In the genomic region with DNA sequence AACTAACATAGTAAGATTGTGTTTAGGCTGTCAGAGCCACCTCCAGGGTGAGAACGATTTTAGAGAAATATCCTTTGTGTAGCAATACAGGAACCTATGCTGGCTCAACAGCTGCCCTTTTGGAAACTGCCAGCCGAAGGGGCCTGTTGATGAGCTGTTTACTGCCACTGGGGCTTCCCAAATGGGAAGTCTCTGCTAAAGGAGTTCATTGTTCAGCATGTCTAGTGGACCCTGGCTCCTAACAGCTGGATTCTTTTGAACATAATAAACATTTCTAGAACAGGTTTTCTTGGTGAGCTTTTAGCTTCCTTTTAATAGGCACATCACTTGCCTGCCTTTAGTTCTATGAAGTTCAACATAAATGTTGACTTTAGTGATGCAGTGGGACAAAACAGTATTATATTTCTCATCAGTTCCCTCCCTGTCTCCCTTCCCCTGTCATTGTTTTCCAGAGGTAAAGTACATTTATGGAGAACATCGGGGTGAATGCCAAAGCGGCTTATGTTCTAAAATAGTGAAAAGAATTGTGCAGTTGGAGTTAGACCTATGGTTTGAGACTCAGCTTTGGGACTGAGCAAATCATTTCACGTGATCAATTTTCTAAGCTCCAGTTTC, we compare ENCODE assay signal across 12 cellular contexts. TPM values are rescaled to one million over a fixed set of nuclear protein-coding genes. Genes with fewer than 3 reads are reported as not detected.
DNase-seq lines count a peak whose midpoint lies in the region; ATAC-seq, FAIRE-seq and TF ChIP-seq lines count a peak whose summit lies in the region.
"Had no signal": no experiment of that assay in that cellular context is flagged by ENCODE, and none has a peak within 500 bp of the region (broad histone marks: within the 10 kb centered on the region; RNA-seq: fewer than 3 reads in every experiment).

No MANE protein-coding gene starts in this region.

- POLR2A ChIA-PET in AG04450 (lab: Yijun Ruan, JAX): interaction anchor here (0.8 to 1.3 kb wide), 2 partner anchors 14 to 56 kb away, joined by 3 to 5 read pairs; no protein-coding TSS in a partner anchor
- POLR2A ChIA-PET in PC-9 (lab: Charles Lee; ENCODE audit: unreplicated experiment): no interaction called here
- POLR2A ChIA-PET in HepG2 (lab: Yijun Ruan, JAX): interaction anchor here (1.2 to 2.8 kb wide), 4 partner anchors 16 to 116 kb away, joined by 3 to 13 read pairs (median 8); no protein-coding TSS in a partner anchor
- POLR2A ChIA-PET in A673 (lab: Charles Lee; ENCODE audit: low non-redundant PET): no interaction called here

- H3K9me2 ChIP-seq in PC-9 (ENCODE audit: insufficient read depth): no peaks in the 10 kb centered on the region

- H3K4me2 ChIP-seq in PC-9 (no peak overlapping the region), HepG2 (ENCODE audit: low read depth, low read length) (peak overlapping the region; percentile 68)

- H3K4me3 ChIP-seq in AG04450 (ENCODE audit: low read depth, low read length) (no peak overlapping the region), PC-9 (no peak overlapping the region), HepG2 (replicated peaks in 1 of 3; ENCODE audit: insufficient read depth in 1 of 3, low read depth in 2 of 3, low read length in 3 of 3) (peak overlapping the region in 2 of 3 experiments; percentile 34; a peak in 2 of 6 replicates), A673 (ENCODE audit: low read depth, low read length, poor library complexity, severe bottlenecking) (no peak overlapping the region)

- H3K9ac ChIP-seq in HepG2 (ENCODE audit: insufficient read depth, low read depth, low read length): peak overlapping the region; percentile 47

- H3K27ac ChIP-seq in AG04450 (ENCODE audit: low read depth, low read length): peak overlapping the region; percentile 23
- H3K27ac ChIP-seq in PC-9: 0 out of 2 replicates have a peak overlapping the region, but pooled peaks have one; percentile 9
- H3K27ac ChIP-seq in HepG2 (ENCODE audit: extremely low read length, insufficient read depth, low read length): peak overlapping the region; percentile 73
- H3K27ac ChIP-seq in A673 (ENCODE audit: low read depth, low read length, poor library complexity, severe bottlenecking): no peak overlapping the region

- H3K79me2 ChIP-seq in PC-9 (ENCODE audit: low read depth): peaks cover 99% of the 10 kb centered on the region
- peaks cover 86% of the 10 kb centered on the region for H3K79me2 ChIP-seq in HepG2 (ENCODE audit: insufficient read depth, low read length)

- peaks cover 60% of the 10 kb centered on the region for H4K20me1 ChIP-seq in PC-9 (ENCODE audit: insufficient read depth)
- H4K20me1 ChIP-seq in HepG2 (ENCODE audit: insufficient read depth, low read length): no peaks in the 10 kb centered on the region; the same call in 1 of the 2 replicates

- DNase-seq in AG04450 (ENCODE audit: low read depth, low spot score) (no peak), PC-9 (no peak), HepG2 (ENCODE audit: low spot score) (peak; percentile 83), A673 (ENCODE audit: low spot score) (no peak), GM13976 (ENCODE audit: low spot score) (no peak), GDM1 (lab: John Stamatoyannopoulos, UW) (no peak)
- DNase-seq: activated CD8-positive, alpha-beta memory T cell treated with anti-CD3 and anti-CD28 coated beads, Interleukin-2, amount 50 U/mL, for 48 hours; HCEC 1CT; NCI-H226 had no signal

- H3K36me3 ChIP-seq in PC-9 (ENCODE audit: low read depth) (no peaks in the 10 kb centered on the region), HepG2 (replicated peaks in 1 of 2; ENCODE audit: control insufficient read depth in 1 of 2, insufficient read depth in 2 of 2, low read length in 2 of 2) (no peaks in the 10 kb centered on the region; a peak in 1 of 5 replicates), A673 (ENCODE audit: insufficient read depth, low read length, poor library complexity, severe bottlenecking) (no peaks in the 10 kb centered on the region)

- no peaks in the 10 kb centered on the region for H3K27me3 ChIP-seq in AG04450 (ENCODE audit: control insufficient read depth, insufficient read depth, low read length)
- no peaks in the 10 kb centered on the region for H3K27me3 ChIP-seq in PC-9 (ENCODE audit: insufficient read depth, low read depth)
- no peaks in the 10 kb centered on the region for H3K27me3 ChIP-seq in HepG2 (ENCODE audit: control insufficient read depth in 1 of 2, insufficient read depth in 2 of 2, low read length in 2 of 2)
- H3K27me3 ChIP-seq in A673 (replicated peaks; ENCODE audit: insufficient read depth, low read depth, low read length, poor library complexity): no peaks in the 10 kb centered on the region

- peak; percentile 28 for FAIRE-seq in HepG2 (lab: Jason Lieb, UNC)
- FAIRE-seq: bronchial epithelial cell had no signal

- no peak overlapping the region for H2AFZ ChIP-seq in PC-9
- H2AFZ ChIP-seq in HepG2 (ENCODE audit: low read length): no peak overlapping the region

- in situ Hi-C loops in HepG2 (cut with HindIII; ENCODE audit: extremely low pct_ligation_motif_present, low pct_unique_long_range_greater_than_20kb): no loop called here
- in situ Hi-C loops in GM13976 (cut with MboI; ENCODE audit: low sequenced_read_pairs, unreplicated experiment): no loop called here

- no peak for TF ChIP-seq CTCF in AG04450 (IDR thresholded peaks at IDR 0.05; ENCODE audit: low read depth, low read length)
- no peak for TF ChIP-seq CTCF in PC-9 (conservative IDR thresholded peaks at IDR 0.05)
- TF ChIP-seq CTCF in HepG2 (CRISPR knock-in tag; IDR thresholded peaks at IDR 0.05): 0 out of 2 replicates have a peak, but pooled peaks have one; percentile 7
- no peak for TF ChIP-seq CTCF in A673 (conservative IDR thresholded peaks at IDR 0.05; ENCODE audit: low read depth, low read length)
- TF ChIP-seq CTCF in GM13976 (IDR thresholded peaks at IDR 0.05; ENCODE audit: borderline replicate concordance, control extremely low read depth, extremely low read depth, insufficient read depth, missing control alignments): no peak

- no peak for TF ChIP-seq POLR2A in HepG2 (IDR thresholded peaks at IDR 0.05; ENCODE audit: insufficient read depth in 1 of 2, low read depth in 2 of 2, low read length in 2 of 2)

- WGBS in HepG2 (ENCODE audit: low lambda C conversion rate): 19% methylated on average over 5 of the region's 5 CpGs

- BruUV-seq in PC-9 (replicated peaks; lab: Mats Ljungman, UMichigan) (no TSS peak), HepG2 (replicated peaks; lab: Mats Ljungman, UMichigan) (no TSS peak), A673 (replicated peaks; lab: Mats Ljungman, UMichigan) (no TSS peak)

- H3K4me1 ChIP-seq in PC-9 (replicated peaks; ENCODE audit: insufficient read depth): peaks cover 28% of the 10 kb centered on the region
- H3K4me1 ChIP-seq in HepG2 (ENCODE audit: insufficient read depth, low read length): peaks cover 83% of the 10 kb centered on the region
- no peaks in the 10 kb centered on the region for H3K4me1 ChIP-seq in A673 (ENCODE audit: insufficient read depth, low read length, poor library complexity, severe bottlenecking)

- TF ChIP-seq EP300 in HepG2 (IDR thresholded peaks at IDR 0.05; ENCODE audit: low read depth in 2 of 2, low read length in 2 of 2) (peak in 1 of 2 experiments; percentile 52; a peak in 1 of 4 replicates), HepG2 (CRISPR knock-in tag; IDR thresholded peaks at IDR 0.05; ENCODE audit: borderline replicate concordance) (no peak)

- CTCF ChIA-PET in AG04450 (lab: Charles Lee): interaction anchor here (0.8 to 2.1 kb wide), 10 partner anchors 10 to 187 kb away, joined by 3 to 8 read pairs (median 4); partner anchors contain the start of gene ALDH9A1
- CTCF ChIA-PET in PC-9 (lab: Charles Lee): no interaction called here
- CTCF ChIA-PET in HepG2 (lab: Yijun Ruan, JAX; ENCODE audit: low intra/inter-chr PET ratio, low total read pairs): no interaction called here
- CTCF ChIA-PET in A673 (lab: Charles Lee): no interaction called here

- no peaks in the 10 kb centered on the region for H3K9me3 ChIP-seq in AG04450 (ENCODE audit: control insufficient read depth, insufficient read depth, low read length)
- no peaks in the 10 kb centered on the region for H3K9me3 ChIP-seq in PC-9 (ENCODE audit: insufficient read depth, low read depth)
- H3K9me3 ChIP-seq in HepG2 (ENCODE audit: low read length): no peaks in the 10 kb centered on the region
- H3K9me3 ChIP-seq in A673 (ENCODE audit: low read depth, low read length, poor library complexity, severe bottlenecking): no peaks in the 10 kb centered on the region

- intact Hi-C loops in PC-9 (cut with micrococcal nuclease; ENCODE audit: unreplicated experiment) (loop anchor here (5.0 kb wide), 1 partner anchor 57 kb away; the partner anchor contains the start of gene UCK2), HepG2 (cut with micrococcal nuclease; ENCODE audit: unreplicated experiment) (loop anchor here (2.0 kb wide), 1 partner anchor 16 kb away; no protein-coding TSS in a partner anchor), A673 (cut with micrococcal nuclease; ENCODE audit: unreplicated experiment) (no loop called here)

- peaks cover 8% of the 10 kb centered on the region; the same call in 1 of the 2 replicates for H3F3A ChIP-seq in PC-9 (ENCODE audit: insufficient read depth, low read depth)

- ATAC-seq in GM21786 (IDR thresholded peaks at IDR 0.05; ENCODE audit: unreplicated experiment) (peak; percentile 37), HepG2 (peak; percentile 90), GM21381 (IDR thresholded peaks at IDR 0.05; ENCODE audit: unreplicated experiment) (no peak)

- TF ChIP-seq RAD21 in HepG2 (CRISPR knock-in tag; IDR thresholded peaks at IDR 0.05): no peak

RNA-seq across cellular contexts. Expression of gene UCK2, which starts 57.4 kb away (rescaled TPM):
- polyA plus RNA-seq in AG04450 (2011; rRNA removed) (52.7 and 59.1 TPM in 2 replicates), HepG2 (2011; rRNA removed) (67.7 and 78.0 TPM in 2 replicates)
- polyA minus RNA-seq in AG04450 (2011; rRNA and poly(A)+ RNA removed): 63.0 and 99.9 TPM in 2 replicates
- total RNA-seq in PC-9 (2021) (54.8 and 59.9 TPM in 2 replicates), HepG2 (2016; rRNA removed; fragmentation: Illumina TruSeq; extraction: Trizol) (61.2 and 64.3 TPM in 2 replicates), A673 (2021) (78.7 and 84.2 TPM in 2 replicates)
- 48.7 and 49.7 TPM in 2 replicates for total RNA-seq in HepG2 (2016; cell fraction: cytosol; rRNA removed; fragmentation: Illumina TruSeq; extraction: Trizol; ENCODE audit: low read depth)
- total RNA-seq in HepG2 (2016; cell fraction: insoluble cytoplasmic fraction; rRNA removed; fragmentation: Illumina TruSeq; extraction: Trizol): 63.3 and 67.3 TPM in 2 replicates
- 50.4 and 50.6 TPM in 2 replicates for total RNA-seq in HepG2 (2016; cell fraction: membrane; rRNA removed; fragmentation: Illumina TruSeq; extraction: Trizol)
- total RNA-seq in HepG2 (2016; cell fraction: nucleus; rRNA removed; fragmentation: Illumina TruSeq; extraction: Trizol): 29.2 and 34.0 TPM in 2 replicates
- polyA plus RNA-seq in HepG2 (2011; cell fraction: cytosol; rRNA removed): 65.6 and 80.3 TPM in 2 replicates
- polyA plus RNA-seq in HepG2 (2011; cell fraction: nucleus; rRNA removed): 37.2 and 37.9 TPM in 2 replicates
- polyA plus RNA-seq in HepG2 (2012): 42.1 and 43.5 TPM in 2 replicates
- polyA plus RNA-seq in HepG2 (2016; cell fraction: cytosol; fragmentation: Illumina TruSeq; extraction: Trizol; ENCODE audit: low read depth): 37.9 and 42.9 TPM in 2 replicates
- polyA plus RNA-seq in HepG2 (2016; cell fraction: insoluble cytoplasmic fraction; fragmentation: Illumina TruSeq; extraction: Trizol; ENCODE audit: low read depth): 73.9 and 74.9 TPM in 2 replicates
- polyA plus RNA-seq in HepG2 (2016; cell fraction: membrane; fragmentation: Illumina TruSeq; extraction: Trizol; ENCODE audit: low read depth): 38.1 and 41.9 TPM in 2 replicates
- 50.4 and 61.3 TPM in 2 replicates for polyA plus RNA-seq in HepG2 (2016; cell fraction: nucleus; fragmentation: Illumina TruSeq; extraction: Trizol; ENCODE audit: insufficient read depth, low read depth)
- polyA minus RNA-seq in HepG2 (2011; rRNA and poly(A)+ RNA removed; ENCODE audit: low replicate concordance): 72.4 and 233 TPM in 2 replicates
- polyA minus RNA-seq in HepG2 (2011; cell fraction: cytosol; rRNA and poly(A)+ RNA removed): 37.7 and 47.8 TPM in 2 replicates
- polyA minus RNA-seq in HepG2 (2011; cell fraction: nucleus; rRNA and poly(A)+ RNA removed): 32.8 and 33.9 TPM in 2 replicates

Comparison
In these comparisons a context has a peak if more than half of its experiments do, and no peak if none do; other contexts are left out.
1. H3K4me3 ChIP-seq: peak in HepG2 (2 of 3); none in AG04450 (single experiment), PC-9 (single experiment) and A673 (single experiment).
2. POLR2A ChIA-PET loops: an anchor here in AG04450 (0.8 to 1.3 kb wide) and HepG2 (1.2 to 2.8 kb wide); none called in PC-9 and A673.